ENCODE assay signal across 17 cellular contexts in the genomic region with DNA sequence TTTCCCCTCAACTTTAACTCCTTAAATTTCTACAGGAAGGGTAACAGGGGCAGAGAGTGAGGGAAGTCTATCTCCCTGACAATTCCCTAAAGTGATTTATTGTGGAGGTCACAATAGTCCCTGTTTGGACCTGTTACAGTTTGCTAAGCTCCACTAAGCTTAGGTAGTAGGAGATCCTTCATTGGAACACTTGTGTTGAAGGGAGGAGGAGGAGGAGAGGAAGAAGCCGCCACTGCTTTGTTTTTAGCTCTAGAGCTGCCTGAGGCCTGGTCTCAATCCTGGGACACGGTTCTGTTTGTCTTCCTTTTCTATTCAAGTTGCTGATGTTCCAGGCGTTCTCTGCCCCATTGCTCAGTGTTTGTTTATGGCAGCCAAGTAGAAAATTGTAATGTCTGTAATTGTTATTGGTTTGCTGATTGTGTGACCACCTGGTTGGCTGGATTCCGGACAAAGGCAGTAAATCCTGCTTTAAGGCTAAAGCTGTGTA. TPM values are rescaled to one million over a fixed set of nuclear protein-coding genes. Genes with fewer than 3 reads are reported as not detected.
DNase-seq lines count a peak whose midpoint lies in the region; ATAC-seq and TF ChIP-seq lines count a peak whose summit lies in the region.
"Had no signal": no experiment of that assay in that cellular context is flagged by ENCODE, and none has a peak within 500 bp of the region (broad histone marks: within the 10 kb centered on the region; RNA-seq: fewer than 3 reads in every experiment).

No MANE protein-coding gene starts in this region.

- ATAC-seq in GM19328 (IDR thresholded peaks at IDR 0.05; ENCODE audit: unreplicated experiment) = no peak
- ATAC-seq: stimulated activated effector memory CD8-positive, alpha-beta T cell treated with anti-CD3 and anti-CD28 coated beads, Interleukin-12 subunit alpha, Interleukin-12 subunit beta, amount 100 ng/mL, for 72 hours had no signal

- TF ChIP-seq CTCF in C4-2B (conservative IDR thresholded peaks at IDR 0.05) = no peak
- no peak for TF ChIP-seq CTCF in LNCaP clone FGC (IDR thresholded peaks at IDR 0.05; ENCODE audit: control insufficient read depth, extremely low read depth, insufficient read depth)
- TF ChIP-seq CTCF in kidney epithelial cell (IDR thresholded peaks at IDR 0.05; ENCODE audit: insufficient read depth, low read length, poor library complexity, severe bottlenecking) = no peak

- H3K27me3 ChIP-seq in kidney epithelial cell (ENCODE audit: control insufficient read depth, insufficient read depth, low read length) = peaks cover 3% of the 10 kb centered on the region
- H3K27me3 ChIP-seq: pancreas, uterus had no signal

- H3K36me3 ChIP-seq in kidney epithelial cell (ENCODE audit: control insufficient read depth, insufficient read depth, low read length) = no peaks in the 10 kb centered on the region
- H3K36me3 ChIP-seq: heart left ventricle, pancreas, uterus had no signal

- H3K4me3 ChIP-seq in LNCaP clone FGC (ENCODE audit: low read depth, low read length) (no peak overlapping the region), kidney epithelial cell (ENCODE audit: low read depth, low read length) (no peak overlapping the region)
- H3K4me3 ChIP-seq: heart left ventricle, pancreas, uterus had no signal

- H3K27ac ChIP-seq in C4-2B = peak overlapping the region; percentile 40; the same call in 1 of the 2 replicates
- H3K27ac ChIP-seq: pancreas had no signal

- DNase-seq in LNCaP clone FGC (ENCODE audit: low read depth) (peak; percentile 34), NCI-H774 (lab: John Stamatoyannopoulos, UW) (peak; percentile 94), kidney epithelial cell (ENCODE audit: low read depth) (peak; percentile 57), CD1c-positive myeloid dendritic cell (ENCODE audit: extremely low spot score) (no peak), 8988T (no peak)
- DNase-seq in stimulated activated CD4-positive, alpha-beta T cell treated with anti-CD3 and anti-CD28 coated beads, Interleukin-1b, Interleukin-23, amount 100 ng/mL, for 48 hours = no peak
- DNase-seq: activated CD4-positive, alpha-beta T cell treated with anti-CD3 and anti-CD28 coated beads, Interleukin-2, amount 50 U/mL, for 4 hours; activated effector memory CD4-positive, alpha-beta T cell treated with Interleukin-2 at 50 U/mL for 16 hours; AML-193; heart left ventricle; Kasumi-1; pancreas; stimulated activated CD4-positive, alpha-beta T cell treated with anti-CD3 and anti-CD28 coated beads, Interleukin-2, amount 100 ng/mL, for 24 hours; uterus had no signal

RNA-seq across cellular contexts. Expression of a gene that starts 48.4 kb away (rescaled TPM):
- 45.2 and 50.7 TPM in 2 replicates for total RNA-seq in kidney epithelial cell

Comparison
In these comparisons a context has a peak if more than half of its experiments do, and no peak if none do; other contexts are left out.
1. DNase-seq: peak in LNCaP clone FGC (single experiment), NCI-H774 (single experiment) and kidney epithelial cell (single experiment); none in CD1c-positive myeloid dendritic cell (single experiment), 8988T (single experiment) and stimulated activated CD4-positive, alpha-beta T cell treated with anti-CD3 and anti-CD28 coated beads, Interleukin-1b, Interleukin-23, amount 100 ng/mL, for 48 hours (single experiment).